In genomic region chr16:496097-496886, GRCh38 we compare ENCODE assay signal across 20 cellular contexts.
"Had no signal": no experiment of that assay in that cellular context is flagged by ENCODE, and none has a peak within 500 bp of the region (broad histone marks: within the 10 kb centered on the region; RNA-seq: fewer than 3 reads in every experiment).

No MANE protein-coding gene starts in this region.

- H3K4me1 Mint-ChIP-seq: activated CD4-positive, alpha-beta T cell treated with anti-CD3 and anti-CD28 coated beads, Interleukin-2, amount 10 ng/mL, durations not matched to agents 24 days and 14 days; activated naive CD8-positive, alpha-beta T cell treated with anti-CD3 and anti-CD28 coated beads, Interleukin-2, amount 50 U/mL, for 24 hours; mesothelial cell of epicardium had no signal

- H3K27me3 ChIP-seq: sigmoid colon, upper lobe of left lung had no signal

- H3K9me3 ChIP-seq: sigmoid colon, upper lobe of left lung had no signal

- H3K27ac ChIP-seq: sigmoid colon, upper lobe of left lung had no signal

- H3K27me3 Mint-ChIP-seq: activated CD4-positive, alpha-beta memory T cell treated with anti-CD3 and anti-CD28 coated beads, Interleukin-2, amount 10 ng/mL, durations not matched to agents 7 days and 5 days; activated CD4-positive, alpha-beta T cell treated with anti-CD3 and anti-CD28 coated beads, Interleukin-2, amount 10 ng/mL, durations not matched to agents 24 days and 14 days; activated CD8-positive, alpha-beta memory T cell treated with anti-CD3 and anti-CD28 coated beads, Interleukin-2, amount 10 ng/mL, durations not matched to agents 7 days and 5 days; activated naive CD8-positive, alpha-beta T cell treated with anti-CD3 and anti-CD28 coated beads, Interleukin-2, amount 50 U/mL, for 24 hours; dendritic cell treated with granulocyte-macrophage colony-stimulating factor and Interleukin-4, amounts not matched to agents 40 ng/mL and 50 ng/mL, for 4 days; naive thymus-derived CD8-positive, alpha-beta T cell had no signal

- H3K36me3 Mint-ChIP-seq: activated CD8-positive, alpha-beta memory T cell treated with anti-CD3 and anti-CD28 coated beads, Interleukin-2, amount 10 ng/mL, durations not matched to agents 7 days and 5 days had no signal

- H3K4me3 ChIP-seq: sigmoid colon, smooth muscle cell, upper lobe of left lung had no signal

- H3K4me2 ChIP-seq: smooth muscle cell had no signal

- H3K4me3 Mint-ChIP-seq: activated CD4-positive, alpha-beta memory T cell treated with anti-CD3 and anti-CD28 coated beads, Interleukin-2, amount 10 ng/mL, durations not matched to agents 7 days and 5 days; activated CD4-positive, alpha-beta T cell treated with anti-CD3 and anti-CD28 coated beads, Interleukin-2, amount 10 ng/mL, durations not matched to agents 24 days and 14 days; activated CD8-positive, alpha-beta memory T cell treated with anti-CD3 and anti-CD28 coated beads, Interleukin-2, amount 10 ng/mL, durations not matched to agents 7 days and 5 days; activated naive CD8-positive, alpha-beta T cell treated with anti-CD3 and anti-CD28 coated beads, Interleukin-2, amount 50 U/mL, for 24 hours; activated T-helper 1 cell treated with anti-CD3 and anti-CD28 coated beads, Interleukin-12 subunit alpha, Interleukin-12 subunit beta, Interleukin-2, Interleukin-4 antibody, amounts not matched to agents 30 ng/mL and 10 ng/mL and 1 ng/mL, durations not matched to agents 14 hours and 24 hours and 36 hours; dendritic cell treated with granulocyte-macrophage colony-stimulating factor and Interleukin-4, amounts not matched to agents 40 ng/mL and 50 ng/mL, for 4 days; mesothelial cell of epicardium; naive thymus-derived CD8-positive, alpha-beta T cell had no signal

- H3K9me3 Mint-ChIP-seq: activated CD4-positive, alpha-beta memory T cell treated with anti-CD3 and anti-CD28 coated beads, Interleukin-2, amount 10 ng/mL, durations not matched to agents 7 days and 5 days; activated CD4-positive, alpha-beta T cell treated with anti-CD3 and anti-CD28 coated beads, Interleukin-2, amount 10 ng/mL, durations not matched to agents 24 days and 14 days; activated naive CD8-positive, alpha-beta T cell treated with anti-CD3 and anti-CD28 coated beads, Interleukin-2, amount 50 U/mL, for 24 hours; activated T-helper 1 cell treated with anti-CD3 and anti-CD28 coated beads, Interleukin-12 subunit alpha, Interleukin-12 subunit beta, Interleukin-2, Interleukin-4 antibody, amounts not matched to agents 30 ng/mL and 10 ng/mL and 1 ng/mL, durations not matched to agents 14 hours and 24 hours and 36 hours; dendritic cell treated with granulocyte-macrophage colony-stimulating factor and Interleukin-4, amounts not matched to agents 40 ng/mL and 50 ng/mL, for 4 days; mesothelial cell of epicardium had no signal

- H3K27ac Mint-ChIP-seq: activated CD4-positive, alpha-beta memory T cell treated with anti-CD3 and anti-CD28 coated beads, Interleukin-2, amount 10 ng/mL, durations not matched to agents 7 days and 5 days; activated CD4-positive, alpha-beta T cell treated with anti-CD3 and anti-CD28 coated beads, Interleukin-2, amount 10 ng/mL, durations not matched to agents 24 days and 14 days; activated CD8-positive, alpha-beta memory T cell treated with anti-CD3 and anti-CD28 coated beads, Interleukin-2, amount 10 ng/mL, durations not matched to agents 7 days and 5 days; activated naive CD8-positive, alpha-beta T cell treated with anti-CD3 and anti-CD28 coated beads, Interleukin-2, amount 50 U/mL, for 24 hours; activated T-helper 1 cell treated with anti-CD3 and anti-CD28 coated beads, Interleukin-12 subunit alpha, Interleukin-12 subunit beta, Interleukin-2, Interleukin-4 antibody, amounts not matched to agents 30 ng/mL and 10 ng/mL and 1 ng/mL, durations not matched to agents 14 hours and 24 hours and 36 hours; dendritic cell treated with granulocyte-macrophage colony-stimulating factor and Interleukin-4, amounts not matched to agents 40 ng/mL and 50 ng/mL, for 4 days had no signal

- H3K4me1 ChIP-seq: sigmoid colon, upper lobe of left lung had no signal

- DNase-seq: activated gamma-delta T cell; activated naive CD4-positive, alpha-beta T cell treated with anti-CD3 and anti-CD28 coated beads, Interleukin-2, amount 50 U/mL, for 16 hours; effector CD8-positive, alpha-beta T cell; hippocampal formation; kidney glomerular epithelial cell; left ventricle myocardium superior; sigmoid colon; stimulated activated CD4-positive, alpha-beta T cell treated with anti-CD3 and anti-CD28 coated beads, Interleukin-4, amount 100 ng/mL, for 1 hour; T1000; upper lobe of left lung had no signal

- FAIRE-seq: frontal cortex had no signal
